2 cellular contexts compared by ENCODE assay signal in the genomic region with DNA sequence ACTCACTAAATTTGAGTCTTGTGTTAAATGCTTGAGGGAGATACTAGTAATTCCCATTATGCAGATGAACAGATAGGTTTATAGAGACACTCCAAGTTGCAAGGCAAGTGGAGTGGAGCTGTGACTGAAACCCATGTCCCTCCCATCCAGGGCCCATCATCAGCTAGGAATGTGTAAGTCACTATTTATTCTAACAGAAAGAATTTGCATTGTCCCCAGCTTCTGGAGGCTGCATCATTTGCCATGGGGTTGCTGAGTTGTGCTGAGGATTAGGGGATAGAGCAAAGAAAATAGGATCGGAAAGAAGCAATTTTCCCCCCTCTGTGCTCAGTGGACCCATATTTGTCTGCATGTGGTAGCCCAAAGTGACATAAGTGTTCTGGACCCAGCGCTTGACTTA.
TF ChIP-seq lines count a peak whose summit lies in the region.

No MANE protein-coding gene starts in this region.

TF ChIP-seq in A549, 52 proteins besides CTCF, POLR2A, EP300 and RAD21 (continued from another document):
- TF ChIP-seq, protein P1, sequence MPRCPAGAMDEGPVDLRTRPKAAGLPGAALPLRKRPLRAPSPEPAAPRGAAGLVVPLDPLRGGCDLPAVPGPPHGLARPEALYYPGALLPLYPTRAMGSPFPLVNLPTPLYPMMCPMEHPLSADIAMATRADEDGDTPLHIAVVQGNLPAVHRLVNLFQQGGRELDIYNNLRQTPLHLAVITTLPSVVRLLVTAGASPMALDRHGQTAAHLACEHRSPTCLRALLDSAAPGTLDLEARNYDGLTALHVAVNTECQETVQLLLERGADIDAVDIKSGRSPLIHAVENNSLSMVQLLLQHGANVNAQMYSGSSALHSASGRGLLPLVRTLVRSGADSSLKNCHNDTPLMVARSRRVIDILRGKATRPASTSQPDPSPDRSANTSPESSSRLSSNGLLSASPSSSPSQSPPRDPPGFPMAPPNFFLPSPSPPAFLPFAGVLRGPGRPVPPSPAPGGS (IDR thresholded peaks at IDR 0.05) = no peak

TF ChIP-seq in WTC11, 78 proteins besides CTCF, POLR2A, EP300 and RAD21 (continued from another document):
- TF ChIP-seq, protein P2, sequence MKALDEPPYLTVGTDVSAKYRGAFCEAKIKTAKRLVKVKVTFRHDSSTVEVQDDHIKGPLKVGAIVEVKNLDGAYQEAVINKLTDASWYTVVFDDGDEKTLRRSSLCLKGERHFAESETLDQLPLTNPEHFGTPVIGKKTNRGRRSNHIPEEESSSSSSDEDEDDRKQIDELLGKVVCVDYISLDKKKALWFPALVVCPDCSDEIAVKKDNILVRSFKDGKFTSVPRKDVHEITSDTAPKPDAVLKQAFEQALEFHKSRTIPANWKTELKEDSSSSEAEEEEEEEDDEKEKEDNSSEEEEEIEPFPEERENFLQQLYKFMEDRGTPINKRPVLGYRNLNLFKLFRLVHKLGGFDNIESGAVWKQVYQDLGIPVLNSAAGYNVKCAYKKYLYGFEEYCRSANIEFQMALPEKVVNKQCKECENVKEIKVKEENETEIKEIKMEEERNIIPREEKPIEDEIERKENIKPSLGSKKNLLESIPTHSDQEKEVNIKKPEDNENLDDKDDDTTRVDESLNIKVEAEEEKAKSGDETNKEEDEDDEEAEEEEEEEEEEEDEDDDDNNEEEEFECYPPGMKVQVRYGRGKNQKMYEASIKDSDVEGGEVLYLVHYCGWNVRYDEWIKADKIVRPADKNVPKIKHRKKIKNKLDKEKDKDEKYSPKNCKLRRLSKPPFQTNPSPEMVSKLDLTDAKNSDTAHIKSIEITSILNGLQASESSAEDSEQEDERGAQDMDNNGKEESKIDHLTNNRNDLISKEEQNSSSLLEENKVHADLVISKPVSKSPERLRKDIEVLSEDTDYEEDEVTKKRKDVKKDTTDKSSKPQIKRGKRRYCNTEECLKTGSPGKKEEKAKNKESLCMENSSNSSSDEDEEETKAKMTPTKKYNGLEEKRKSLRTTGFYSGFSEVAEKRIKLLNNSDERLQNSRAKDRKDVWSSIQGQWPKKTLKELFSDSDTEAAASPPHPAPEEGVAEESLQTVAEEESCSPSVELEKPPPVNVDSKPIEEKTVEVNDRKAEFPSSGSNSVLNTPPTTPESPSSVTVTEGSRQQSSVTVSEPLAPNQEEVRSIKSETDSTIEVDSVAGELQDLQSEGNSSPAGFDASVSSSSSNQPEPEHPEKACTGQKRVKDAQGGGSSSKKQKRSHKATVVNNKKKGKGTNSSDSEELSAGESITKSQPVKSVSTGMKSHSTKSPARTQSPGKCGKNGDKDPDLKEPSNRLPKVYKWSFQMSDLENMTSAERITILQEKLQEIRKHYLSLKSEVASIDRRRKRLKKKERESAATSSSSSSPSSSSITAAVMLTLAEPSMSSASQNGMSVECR (CRISPR knock-in tag; IDR thresholded peaks at IDR 0.05; ENCODE audit: borderline replicate concordance) = no peak
- TF ChIP-seq, protein P3, sequence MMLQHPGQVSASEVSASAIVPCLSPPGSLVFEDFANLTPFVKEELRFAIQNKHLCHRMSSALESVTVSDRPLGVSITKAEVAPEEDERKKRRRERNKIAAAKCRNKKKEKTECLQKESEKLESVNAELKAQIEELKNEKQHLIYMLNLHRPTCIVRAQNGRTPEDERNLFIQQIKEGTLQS (CRISPR knock-in tag; conservative IDR thresholded peaks at IDR 0.05) = no peak
- TF ChIP-seq, protein P4, sequence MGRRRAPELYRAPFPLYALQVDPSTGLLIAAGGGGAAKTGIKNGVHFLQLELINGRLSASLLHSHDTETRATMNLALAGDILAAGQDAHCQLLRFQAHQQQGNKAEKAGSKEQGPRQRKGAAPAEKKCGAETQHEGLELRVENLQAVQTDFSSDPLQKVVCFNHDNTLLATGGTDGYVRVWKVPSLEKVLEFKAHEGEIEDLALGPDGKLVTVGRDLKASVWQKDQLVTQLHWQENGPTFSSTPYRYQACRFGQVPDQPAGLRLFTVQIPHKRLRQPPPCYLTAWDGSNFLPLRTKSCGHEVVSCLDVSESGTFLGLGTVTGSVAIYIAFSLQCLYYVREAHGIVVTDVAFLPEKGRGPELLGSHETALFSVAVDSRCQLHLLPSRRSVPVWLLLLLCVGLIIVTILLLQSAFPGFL (CRISPR knock-in tag; IDR thresholded peaks at IDR 0.05; ENCODE audit: borderline replicate concordance) = no peak
- no peak for TF ChIP-seq GTF2I (CRISPR knock-in tag; conservative IDR thresholded peaks at IDR 0.05)
- TF ChIP-seq, protein P5, sequence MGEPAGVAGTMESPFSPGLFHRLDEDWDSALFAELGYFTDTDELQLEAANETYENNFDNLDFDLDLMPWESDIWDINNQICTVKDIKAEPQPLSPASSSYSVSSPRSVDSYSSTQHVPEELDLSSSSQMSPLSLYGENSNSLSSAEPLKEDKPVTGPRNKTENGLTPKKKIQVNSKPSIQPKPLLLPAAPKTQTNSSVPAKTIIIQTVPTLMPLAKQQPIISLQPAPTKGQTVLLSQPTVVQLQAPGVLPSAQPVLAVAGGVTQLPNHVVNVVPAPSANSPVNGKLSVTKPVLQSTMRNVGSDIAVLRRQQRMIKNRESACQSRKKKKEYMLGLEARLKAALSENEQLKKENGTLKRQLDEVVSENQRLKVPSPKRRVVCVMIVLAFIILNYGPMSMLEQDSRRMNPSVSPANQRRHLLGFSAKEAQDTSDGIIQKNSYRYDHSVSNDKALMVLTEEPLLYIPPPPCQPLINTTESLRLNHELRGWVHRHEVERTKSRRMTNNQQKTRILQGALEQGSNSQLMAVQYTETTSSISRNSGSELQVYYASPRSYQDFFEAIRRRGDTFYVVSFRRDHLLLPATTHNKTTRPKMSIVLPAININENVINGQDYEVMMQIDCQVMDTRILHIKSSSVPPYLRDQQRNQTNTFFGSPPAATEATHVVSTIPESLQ (CRISPR knock-in tag; IDR thresholded peaks at IDR 0.05) = no peak
- TF ChIP-seq, protein P6, sequence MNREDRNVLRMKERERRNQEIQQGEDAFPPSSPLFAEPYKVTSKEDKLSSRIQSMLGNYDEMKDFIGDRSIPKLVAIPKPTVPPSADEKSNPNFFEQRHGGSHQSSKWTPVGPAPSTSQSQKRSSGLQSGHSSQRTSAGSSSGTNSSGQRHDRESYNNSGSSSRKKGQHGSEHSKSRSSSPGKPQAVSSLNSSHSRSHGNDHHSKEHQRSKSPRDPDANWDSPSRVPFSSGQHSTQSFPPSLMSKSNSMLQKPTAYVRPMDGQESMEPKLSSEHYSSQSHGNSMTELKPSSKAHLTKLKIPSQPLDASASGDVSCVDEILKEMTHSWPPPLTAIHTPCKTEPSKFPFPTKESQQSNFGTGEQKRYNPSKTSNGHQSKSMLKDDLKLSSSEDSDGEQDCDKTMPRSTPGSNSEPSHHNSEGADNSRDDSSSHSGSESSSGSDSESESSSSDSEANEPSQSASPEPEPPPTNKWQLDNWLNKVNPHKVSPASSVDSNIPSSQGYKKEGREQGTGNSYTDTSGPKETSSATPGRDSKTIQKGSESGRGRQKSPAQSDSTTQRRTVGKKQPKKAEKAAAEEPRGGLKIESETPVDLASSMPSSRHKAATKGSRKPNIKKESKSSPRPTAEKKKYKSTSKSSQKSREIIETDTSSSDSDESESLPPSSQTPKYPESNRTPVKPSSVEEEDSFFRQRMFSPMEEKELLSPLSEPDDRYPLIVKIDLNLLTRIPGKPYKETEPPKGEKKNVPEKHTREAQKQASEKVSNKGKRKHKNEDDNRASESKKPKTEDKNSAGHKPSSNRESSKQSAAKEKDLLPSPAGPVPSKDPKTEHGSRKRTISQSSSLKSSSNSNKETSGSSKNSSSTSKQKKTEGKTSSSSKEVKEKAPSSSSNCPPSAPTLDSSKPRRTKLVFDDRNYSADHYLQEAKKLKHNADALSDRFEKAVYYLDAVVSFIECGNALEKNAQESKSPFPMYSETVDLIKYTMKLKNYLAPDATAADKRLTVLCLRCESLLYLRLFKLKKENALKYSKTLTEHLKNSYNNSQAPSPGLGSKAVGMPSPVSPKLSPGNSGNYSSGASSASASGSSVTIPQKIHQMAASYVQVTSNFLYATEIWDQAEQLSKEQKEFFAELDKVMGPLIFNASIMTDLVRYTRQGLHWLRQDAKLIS (CRISPR knock-in tag; IDR thresholded peaks at IDR 0.05; ENCODE audit: borderline replicate concordance) = no peak
- no peak for TF ChIP-seq NFATC4 (CRISPR knock-in tag; IDR thresholded peaks at IDR 0.05)
- TF ChIP-seq, protein P7, sequence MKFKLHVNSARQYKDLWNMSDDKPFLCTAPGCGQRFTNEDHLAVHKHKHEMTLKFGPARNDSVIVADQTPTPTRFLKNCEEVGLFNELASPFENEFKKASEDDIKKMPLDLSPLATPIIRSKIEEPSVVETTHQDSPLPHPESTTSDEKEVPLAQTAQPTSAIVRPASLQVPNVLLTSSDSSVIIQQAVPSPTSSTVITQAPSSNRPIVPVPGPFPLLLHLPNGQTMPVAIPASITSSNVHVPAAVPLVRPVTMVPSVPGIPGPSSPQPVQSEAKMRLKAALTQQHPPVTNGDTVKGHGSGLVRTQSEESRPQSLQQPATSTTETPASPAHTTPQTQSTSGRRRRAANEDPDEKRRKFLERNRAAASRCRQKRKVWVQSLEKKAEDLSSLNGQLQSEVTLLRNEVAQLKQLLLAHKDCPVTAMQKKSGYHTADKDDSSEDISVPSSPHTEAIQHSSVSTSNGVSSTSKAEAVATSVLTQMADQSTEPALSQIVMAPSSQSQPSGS (CRISPR knock-in tag; IDR thresholded peaks at IDR 0.05; ENCODE audit: borderline replicate concordance, low read depth) = no peak
- TF ChIP-seq ZNF138 (CRISPR knock-in tag; conservative IDR thresholded peaks at IDR 0.05) = no peak
- no peak for TF ChIP-seq RELA (CRISPR knock-in tag; IDR thresholded peaks at IDR 0.05; ENCODE audit: borderline replicate concordance)
TF ChIP-seq in WTC11: peak in this region for 0.
